Comparison of ENCODE assay signal across 25 cellular contexts in genomic region chr1:93113127-93113526, GRCh38.
"Had no signal": no experiment of that assay in that cellular context is flagged by ENCODE, and none has a peak within 500 bp of the region (broad histone marks: within the 10 kb centered on the region; RNA-seq: fewer than 3 reads in every experiment).

No MANE protein-coding gene starts in this region.

- H3K9me3 ChIP-seq: ascending aorta, esophagus muscularis mucosa, transverse colon had no signal

- H3K4me3 Mint-ChIP-seq: activated naive CD4-positive, alpha-beta T cell treated with anti-CD3 and anti-CD28 coated beads for 36 hours; activated T-cell treated with anti-CD3 and anti-CD28 coated beads, Interleukin-2, amount 50 U/mL, for 4 hours; nephron; T-helper 17 cell had no signal

- DNase-seq: activated CD4-positive, alpha-beta T cell treated with anti-CD3 and anti-CD28 coated beads, Interleukin-2, amount 50 U/mL, for 1 hour; activated CD4-positive, CD25-positive, alpha-beta regulatory T cell treated with anti-CD3 and anti-CD28 coated beads, Interleukin-2, amount 50 U/mL, for 72 hours; activated effector memory CD4-positive, alpha-beta T cell treated with Interleukin-2 at 50 U/mL for 16 hours; activated naive CD4-positive, alpha-beta T cell treated with anti-CD3 and anti-CD28 coated beads for 36 hours; activated T-cell treated with anti-CD3 and anti-CD28 coated beads, Interleukin-2, amount 50 U/mL, for 4 hours; brain microvascular endothelial cell; caudate nucleus; effector memory CD4-positive, alpha-beta T cell; hippocampal formation; kidney glomerular epithelial cell; left lung; midbrain; nucleus accumbens; small intestine; stimulated activated CD4-positive, alpha-beta T cell treated with anti-CD3 and anti-CD28 coated beads, Interleukin-2, amount 100 ng/mL, for 24 hours; stimulated activated naive B cell treated with anti-CD40 and anti-IgM and Interleukin-4, amounts not matched to agents 10 μg/mL and 1 μg/mL and 100 μg/mL, for 72 hours; SW 1271; T-helper 17 cell; transverse colon had no signal

- H3K27me3 Mint-ChIP-seq: stimulated activated naive B cell treated with anti-CD40 and anti-IgM and Interleukin-4, amounts not matched to agents 10 μg/mL and 1 μg/mL and 100 μg/mL, for 72 hours; T-helper 17 cell had no signal

- H3K4me1 Mint-ChIP-seq: nephron had no signal

- H3K27ac Mint-ChIP-seq: activated naive CD4-positive, alpha-beta T cell treated with anti-CD3 and anti-CD28 coated beads for 36 hours; nephron; stimulated activated naive B cell treated with anti-CD40 and anti-IgM and Interleukin-4, amounts not matched to agents 10 μg/mL and 1 μg/mL and 100 μg/mL, for 72 hours; T-helper 17 cell had no signal

- H3K27me3 ChIP-seq: ascending aorta, brain microvascular endothelial cell, esophagus muscularis mucosa, left lung, transverse colon had no signal

- ATAC-seq: activated T-cell treated with anti-CD3 and anti-CD28 coated beads, Interleukin-2, amount 50 U/mL, for 4 hours; left lung; sciatic nerve; stimulated activated naive B cell treated with anti-CD40 and anti-IgM and Interleukin-4, amounts not matched to agents 10 μg/mL and 1 μg/mL and 100 μg/mL, for 72 hours; T-helper 17 cell had no signal

- H3K27ac ChIP-seq: ascending aorta, brain microvascular endothelial cell, esophagus muscularis mucosa, left lung, transverse colon, VCaP had no signal

- H3K4me3 ChIP-seq: ascending aorta, esophagus muscularis mucosa, left lung, lung, transverse colon had no signal
